ENCODE assay signal across 21 cellular contexts in the genomic region with DNA sequence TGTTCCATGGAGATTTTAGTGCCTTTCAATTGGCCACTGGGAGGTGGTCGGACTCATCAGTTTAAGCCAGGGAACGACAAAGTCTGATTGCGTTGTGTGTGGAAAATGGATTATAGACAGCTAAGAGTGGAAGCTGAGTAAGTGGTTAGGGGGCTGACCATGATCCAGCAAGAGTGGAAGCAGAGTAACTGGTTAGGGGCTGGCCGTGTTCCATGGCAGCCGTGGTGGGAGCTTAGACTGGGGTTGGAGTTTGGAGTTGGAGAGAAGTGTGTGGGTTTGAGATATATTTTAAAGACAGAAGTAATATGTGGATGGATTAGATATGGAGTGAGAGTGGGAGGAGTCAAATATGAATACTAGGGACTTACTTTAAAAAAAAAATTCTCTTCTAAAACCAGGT. TPM values are rescaled to one million over a fixed set of nuclear protein-coding genes. Genes with fewer than 3 reads are reported as not detected.
"Had no signal": no experiment of that assay in that cellular context is flagged by ENCODE, and none has a peak within 500 bp of the region (broad histone marks: within the 10 kb centered on the region; RNA-seq: fewer than 3 reads in every experiment).

No MANE protein-coding gene starts in this region.

- ATAC-seq: activated CD8-positive, alpha-beta memory T cell treated with anti-CD3 and anti-CD28 coated beads, Interleukin-2, amount 10 ng/mL, durations not matched to agents 7 days and 5 days; activated T-cell treated with anti-CD3 and anti-CD28 coated beads, Interleukin-2, amount 50 U/mL, for 4 hours; pancreas; T-cell had no signal

- H3K27me3 ChIP-seq: pancreas, sigmoid colon, spleen, stomach had no signal

- H3K4me3 ChIP-seq: pancreas, sigmoid colon, SK-N-MC, spleen, stomach, thoracic aorta had no signal

- H3K9me3 ChIP-seq: pancreas, sigmoid colon, spleen, stomach, thoracic aorta had no signal

- DNase-seq: activated CD4-positive, alpha-beta T cell treated with anti-CD3 and anti-CD28 coated beads, Interleukin-2, amount 50 U/mL, for 4 hours; activated CD4-positive, CD25-positive, alpha-beta regulatory T cell treated with anti-CD3 and anti-CD28 coated beads, Interleukin-2, amount 50 U/mL, for 72 hours; activated CD8-positive, alpha-beta memory T cell treated with anti-CD3 and anti-CD28 coated beads, Interleukin-2, amount 10 ng/mL, durations not matched to agents 7 days and 5 days; activated naive CD4-positive, alpha-beta T cell treated with Interleukin-2 at 50 U/mL for 16 hours; activated T-cell treated with anti-CD3 and anti-CD28 coated beads, Interleukin-2, amount 50 U/mL, for 4 hours; cerebellar nuclear complex; effector CD8-positive, alpha-beta T cell; foreskin fibroblast; immature natural killer cell; pancreas; sigmoid colon; spleen; stomach; T-cell; T1000 had no signal

- H3K27ac Mint-ChIP-seq: activated CD8-positive, alpha-beta memory T cell treated with anti-CD3 and anti-CD28 coated beads, Interleukin-2, amount 10 ng/mL, durations not matched to agents 7 days and 5 days had no signal

- H3K9me3 Mint-ChIP-seq: activated T-cell treated with anti-CD3 and anti-CD28 coated beads, Interleukin-2, amount 50 U/mL, for 4 hours; immature natural killer cell; T-cell had no signal

- H3K4me3 Mint-ChIP-seq: activated CD8-positive, alpha-beta memory T cell treated with anti-CD3 and anti-CD28 coated beads, Interleukin-2, amount 10 ng/mL, durations not matched to agents 7 days and 5 days; activated T-cell treated with anti-CD3 and anti-CD28 coated beads, Interleukin-2, amount 50 U/mL, for 4 hours; immature natural killer cell; T-cell had no signal

- H3K27me3 Mint-ChIP-seq: activated CD8-positive, alpha-beta memory T cell treated with anti-CD3 and anti-CD28 coated beads, Interleukin-2, amount 10 ng/mL, durations not matched to agents 7 days and 5 days; T-cell had no signal

- H3K27ac ChIP-seq: pancreas, sigmoid colon, SK-N-MC, spleen, stomach, thoracic aorta had no signal

RNA-seq across cellular contexts. Expression of a gene that starts 41.7 kb away (rescaled TPM):
- total RNA-seq: activated CD8-positive, alpha-beta memory T cell treated with anti-CD3 and anti-CD28 coated beads, Interleukin-2, amount 10 ng/mL, durations not matched to agents 7 days and 5 days; endothelial cell of umbilical vein; lower leg skin; myocyte; ureter had no signal
- polyA plus RNA-seq: endothelial cell of umbilical vein, immature natural killer cell, spleen had no signal
